In genomic region chr12:122526683-122527477, GRCh38 we compare ENCODE assay signal across 8 cellular contexts. TPM values are rescaled to one million over a fixed set of nuclear protein-coding genes. Genes with fewer than 3 reads are reported as not detected.
DNase-seq lines count a peak whose midpoint lies in the region; ATAC-seq, FAIRE-seq and TF ChIP-seq lines count a peak whose summit lies in the region.

Gene KNTC1 (plus strand): TSS chr12:122527249. CDS start chr12:122530064, 2,815 bp downstream.
Gene RSRC2 (minus strand): TSS chr12:122526936. CDS start chr12:122526853, 83 bp downstream.

- ATAC-seq in GM21360 (IDR thresholded peaks at IDR 0.05; ENCODE audit: unreplicated experiment): peak; percentile 89

- POLR2A ChIA-PET in activated CD8-positive, alpha-beta memory T cell treated with anti-CD3 and anti-CD28 coated beads for 36 hours (lab: Charles Lee): interaction anchor here (0.6 to 4.2 kb wide), 8 partner anchors 15 to 301 kb away, joined by 3 to 48 read pairs (median 3); partner anchors contain the start of gene ZCCHC8
- POLR2A ChIA-PET in H1 (lab: Charles Lee; ENCODE audit: partially characterized antibody): interaction anchor here (0.7 to 49.0 kb wide), 34 partner anchors 0 to 255 kb away, joined by 3 to 1221 read pairs (median 4); partner anchors contain the start of genes DENR, KNTC1, RSRC2 and ZCCHC8

- CTCF ChIA-PET in activated CD8-positive, alpha-beta memory T cell treated with anti-CD3 and anti-CD28 coated beads for 36 hours (lab: Charles Lee): interaction anchor here (2.3 kb wide), 1 partner anchor 26 kb away, joined by 10 read pairs; the partner anchor contains the start of gene ZCCHC8
- CTCF ChIA-PET in H1 (lab: Charles Lee; ENCODE audit: partially characterized antibody): interaction anchor here (1.3 kb wide), 1 partner anchor 24 kb away, joined by 3 read pairs; no protein-coding TSS in a partner anchor

- TF ChIP-seq POLR2A in H1 (IDR thresholded peaks at IDR 0.05; ENCODE audit: control extremely low read depth in 1 of 2, low read depth in 2 of 2, low read length in 2 of 2): peak; percentile 99

- no peaks in the 10 kb centered on the region for H3K9me3 ChIP-seq in H1 (ENCODE audit: insufficient read depth in 2 of 2, low read depth in 1 of 2, low read length in 1 of 2)

- 1% methylated on average over 51 of the region's 51 CpGs; no CpG with 5 or more reads in 1 of the 2 experiments for WGBS in H1 (ENCODE audit: extremely low coverage in 1 of 2, insufficient coverage in 1 of 2, insufficient read length in 1 of 2, insufficient replicate concordance in 2 of 2, low coverage in 1 of 2, low lambda C conversion rate in 2 of 2, missing lambda C conversion rate in 1 of 2), 2 experiments

- peak within 1 kb of the TSS; percentile 98; the same call in 1 of the 2 replicates for H2BK12ac ChIP-seq in H1 (ENCODE audit: low read depth, low read length)

- peak within 1 kb of the TSS; percentile 69 for H2BK120ac ChIP-seq in H1 (replicated peaks; ENCODE audit: low read depth, low read length)

- peak within 1 kb of the TSS; percentile 99 for H2AK5ac ChIP-seq in H1 (ENCODE audit: low read depth, low read length)

- H3K23me2 ChIP-seq in H1 (ENCODE audit: low read depth, low read length): peaks cover 10% of the 10 kb centered on the region

- no peaks in the 10 kb centered on the region; a peak in 4 of 7 replicates for H3K4me1 ChIP-seq in H1 (replicated peaks in 1 of 4; ENCODE audit: control insufficient read depth in 3 of 4, insufficient read depth in 4 of 4, low read length in 3 of 4)

- H3K27me3 ChIP-seq in H1 (replicated peaks in 1 of 4; ENCODE audit: control insufficient read depth in 3 of 4, extremely low read depth in 1 of 4, insufficient read depth in 3 of 4, low read length in 3 of 4): no peaks in the 10 kb centered on the region

- H3K56ac ChIP-seq in H1 (replicated peaks; ENCODE audit: insufficient read length, low read depth, low read length): peak within 1 kb of the TSS; percentile 98

- H2BK5ac ChIP-seq in H1 (ENCODE audit: low read depth, low read length): peak within 1 kb of the TSS; percentile 100

- peaks cover 2 to 43% (median 14%) of the 10 kb centered on the region in 4 experiments; a peak in 6 of 8 replicates for H3K36me3 ChIP-seq in H1 (ENCODE audit: control insufficient read depth in 2 of 4, insufficient read depth in 4 of 4, low read length in 3 of 4)

- DNase-seq in COLO829 (ENCODE audit: low spot score): peak; percentile 100
- DNase-seq in HT-29 (ENCODE audit: low spot score): peak; percentile 100
- DNase-seq in NOMO-1 (lab: John Stamatoyannopoulos, UW; ENCODE audit: unreplicated experiment in 2 of 2): peak; percentile 99 to 100
- peak; percentile 93 to 98 for DNase-seq in H1 (ENCODE audit: low read depth in 1 of 2, low spot score in 2 of 2)
- peak; percentile 100 for DNase-seq in medulla oblongata (ENCODE audit: extremely low spot score)
- DNase-seq in stimulated activated CD8-positive, alpha-beta memory T cell treated with anti-CD3 and anti-CD28 coated beads, Interleukin-12 subunit alpha, Interleukin-12 subunit beta, amount 100 ng/mL, for 1 hour (ENCODE audit: low read depth): peak; percentile 97

- H4K5ac ChIP-seq in H1 (ENCODE audit: insufficient read length, low read depth, low read length): peak within 1 kb of the TSS; percentile 93

- H4K20me1 ChIP-seq in H1 (replicated peaks in 1 of 2; ENCODE audit: control insufficient read depth in 1 of 2, insufficient read depth in 2 of 2, low read length in 2 of 2): peaks cover 3 to 14% of the 10 kb centered on the region in 2 experiments

- peaks cover 54 to 90% of the 10 kb centered on the region in 2 experiments for H3K79me2 ChIP-seq in H1 (ENCODE audit: control insufficient read depth in 1 of 2, insufficient read depth in 2 of 2, low read length in 2 of 2)

- H3K4ac ChIP-seq in H1 (replicated peaks; ENCODE audit: insufficient read length, low read depth, low read length): peak within 1 kb of the TSS; percentile 98

- H3K23ac ChIP-seq in H1 (ENCODE audit: insufficient read length): no peak within 1 kb of the TSS

- peak within 1 kb of the TSS; percentile 100 for H4K8ac ChIP-seq in H1 (ENCODE audit: extremely low read depth, insufficient read depth, low read length)

- H3K79me1 ChIP-seq in H1 (ENCODE audit: low read depth, low read length): peaks cover 3% of the 10 kb centered on the region; the same call in 1 of the 2 replicates

- no peak; a peak in 1 of 3 replicates for TF ChIP-seq EP300 in H1 (IDR thresholded peaks at IDR 0.05; ENCODE audit: borderline replicate concordance in 1 of 2, low read depth in 2 of 2, low read length in 2 of 2)

- peak within 1 kb of the TSS; percentile 83 for H4K91ac ChIP-seq in H1 (replicated peaks; ENCODE audit: insufficient read length, low read length)

- peak within 1 kb of the TSS; percentile 41; the same call in 1 of the 2 replicates for H2BK20ac ChIP-seq in H1 (ENCODE audit: low read length)

- 0 out of 2 replicates have a peak within 1 kb of the TSS, but pooled peaks have one; percentile 88 for H2BK15ac ChIP-seq in H1 (ENCODE audit: low read length)

- FAIRE-seq in H1 (lab: Jason Lieb, UNC): peak; percentile 86

- peak within 1 kb of the TSS; percentile 82 to 93 for H3K4me2 ChIP-seq in H1 (ENCODE audit: insufficient read depth in 1 of 2, low read depth in 2 of 2, low read length in 2 of 2)

- TF ChIP-seq RAD21 in H1 (IDR thresholded peaks at IDR 0.05 in 1 of 2, conservative IDR thresholded peaks at IDR 0.05 in 1 of 2; ENCODE audit: low read depth in 2 of 2, low read length in 2 of 2): no peak

- H3K14ac ChIP-seq in H1 (ENCODE audit: insufficient read length): peak within 1 kb of the TSS; percentile 31

- peak within 1 kb of the TSS; percentile 98 for H3K18ac ChIP-seq in H1 (ENCODE audit: extremely low read depth, low read length)

- peak within 1 kb of the TSS; percentile 100 for H3K27ac ChIP-seq in H1 (ENCODE audit: low read depth, low read length)

- no peak; a peak in 1 of 4 replicates for TF ChIP-seq CTCF in H1 (IDR thresholded peaks at IDR 0.05; ENCODE audit: control extremely low read depth in 1 of 3, insufficient read depth in 1 of 3, low read depth in 1 of 3, low read length in 3 of 3)

- peak within 1 kb of the TSS; percentile 96 to 99 (median 98) for H3K4me3 ChIP-seq in H1 (ENCODE audit: extremely low read depth in 1 of 4, insufficient read depth in 2 of 4, low read depth in 3 of 4, low read length in 4 of 4)

- peak within 1 kb of the TSS; percentile 94 for H2AFZ ChIP-seq in H1 (ENCODE audit: low read length)

- peak within 1 kb of the TSS; percentile 98 to 100 (median 100) for H3K9ac ChIP-seq in H1 (replicated peaks in 1 of 4; ENCODE audit: extremely low read depth in 1 of 4, low read depth in 3 of 4, low read length in 3 of 4)

RNA-seq across cellular contexts. Expression of gene KNTC1, which starts in this region (rescaled TPM):
- 26.7 and 38.8 TPM in 2 replicates for total RNA-seq in HT-29 (2014; rRNA removed; shearing (Covaris generic))
- 10 to 100 TPM; 90.7 to 97.8 TPM for total RNA-seq in activated CD8-positive, alpha-beta memory T cell treated with anti-CD3 and anti-CD28 coated beads for 36 hours
- total RNA-seq in H1 (2021; fragmentation: NEBNext Ultra II Directional; extraction: Animal tissue kit (Norgen Biotek cat#: 25700)): 66.6 and 80.2 TPM in 2 replicates
- polyA plus RNA-seq in H1 (2011; rRNA removed): 36.3 and 52.7 TPM in 2 replicates
- 50.3 TPM for polyA plus RNA-seq in H1 (2011; cell fraction: cytosol; rRNA removed)
- 134 TPM for polyA plus RNA-seq in H1 (2011; cell fraction: nucleus; rRNA removed)
- polyA plus RNA-seq in H1 (2012, experiment 1 of 2): 46.9 to 62.1 TPM (median 56.5 TPM) in 4 replicates
- polyA plus RNA-seq in H1 (2012, experiment 2 of 2): 2.7 TPM
- polyA plus RNA-seq in H1 (2013, experiment 1 of 2): 100 TPM
- polyA plus RNA-seq in H1 (2013, experiment 2 of 2): 90.1 TPM
- polyA minus RNA-seq in H1 (2011; rRNA and poly(A)+ RNA removed): 106 and 133 TPM in 2 replicates
- 45.5 TPM for polyA minus RNA-seq in H1 (2011; cell fraction: cytosol; rRNA and poly(A)+ RNA removed)
- 152 TPM for polyA minus RNA-seq in H1 (2011; cell fraction: nucleus; rRNA and poly(A)+ RNA removed)

RNA-seq across cellular contexts. Expression of gene RSRC2, which starts in this region (rescaled TPM):
- 42.1 and 48.0 TPM in 2 replicates for total RNA-seq in HT-29 (2014; rRNA removed; shearing (Covaris generic))
- 10 to 100 TPM; 84.1 to 89.4 TPM for total RNA-seq in activated CD8-positive, alpha-beta memory T cell treated with anti-CD3 and anti-CD28 coated beads for 36 hours
- total RNA-seq in H1 (2021; fragmentation: NEBNext Ultra II Directional; extraction: Animal tissue kit (Norgen Biotek cat#: 25700)): 71.4 and 72.8 TPM in 2 replicates
- 8.6 and 15.9 TPM in 2 replicates for polyA plus RNA-seq in H1 (2011; rRNA removed)
- 42.3 TPM for polyA plus RNA-seq in H1 (2011; cell fraction: cytosol; rRNA removed)
- polyA plus RNA-seq in H1 (2011; cell fraction: nucleus; rRNA removed): 20.4 TPM
- polyA plus RNA-seq in H1 (2012, experiment 1 of 2): 68.4 to 128 TPM (median 81.6 TPM) in 4 replicates
- 7.6 TPM for polyA plus RNA-seq in H1 (2012, experiment 2 of 2)
- 68.8 TPM for polyA plus RNA-seq in H1 (2013, experiment 1 of 2)
- polyA plus RNA-seq in H1 (2013, experiment 2 of 2): 66.4 TPM
- polyA minus RNA-seq in H1 (2011; rRNA and poly(A)+ RNA removed): 14.6 and 17.1 TPM in 2 replicates
- polyA minus RNA-seq in H1 (2011; cell fraction: cytosol; rRNA and poly(A)+ RNA removed): 18.6 TPM
- 56.0 TPM for polyA minus RNA-seq in H1 (2011; cell fraction: nucleus; rRNA and poly(A)+ RNA removed)

Comparison
In these comparisons a context has a peak if more than half of its experiments do, and no peak if none do; other contexts are left out.
1. Peak in every context shown above with its lines: DNase-seq, ATAC-seq, H3K4me3 ChIP-seq and H3K27ac ChIP-seq.